In genomic region chr11:75200531-75200930, GRCh38 we compare ENCODE assay signal across 23 cellular contexts. TPM values are rescaled to one million over a fixed set of nuclear protein-coding genes. Genes with fewer than 3 reads are reported as not detected.
DNase-seq lines count a peak whose midpoint lies in the region; FAIRE-seq and TF ChIP-seq lines count a peak whose summit lies in the region.
"Had no signal": no experiment of that assay in that cellular context is flagged by ENCODE, and none has a peak within 500 bp of the region (broad histone marks: within the 10 kb centered on the region; RNA-seq: fewer than 3 reads in every experiment).

No MANE protein-coding gene starts in this region.

- H3K14ac ChIP-seq in H1 (ENCODE audit: insufficient read length): no peak overlapping the region

- no peak overlapping the region for H3K4me2 ChIP-seq in H1 (ENCODE audit: insufficient read depth in 1 of 2, low read depth in 2 of 2, low read length in 2 of 2)
- H3K4me2 ChIP-seq: A549 had no signal

- TF ChIP-seq EP300 in H1 (IDR thresholded peaks at IDR 0.05; ENCODE audit: borderline replicate concordance in 1 of 2, low read depth in 2 of 2, low read length in 2 of 2) (no peak), sigmoid colon (IDR thresholded peaks at IDR 0.05) (no peak)

- H2BK120ac ChIP-seq in H1 (replicated peaks; ENCODE audit: low read depth, low read length): no peak overlapping the region

- no peak overlapping the region for H4K5ac ChIP-seq in H1 (ENCODE audit: insufficient read length, low read depth, low read length)

- H4K8ac ChIP-seq in H1 (ENCODE audit: extremely low read depth, insufficient read depth, low read length): no peak overlapping the region

- no peak overlapping the region for H3K18ac ChIP-seq in H1 (ENCODE audit: extremely low read depth, low read length)

- TF ChIP-seq RAD21 in H1 (IDR thresholded peaks at IDR 0.05 in 1 of 2, conservative IDR thresholded peaks at IDR 0.05 in 1 of 2; ENCODE audit: low read depth in 2 of 2, low read length in 2 of 2): no peak

- no peak overlapping the region for H3K4me3 ChIP-seq in H1 (ENCODE audit: extremely low read depth in 1 of 4, insufficient read depth in 2 of 4, low read depth in 3 of 4, low read length in 4 of 4)
- no peak overlapping the region for H3K4me3 ChIP-seq in sigmoid colon
- H3K4me3 ChIP-seq: A549; BLaER1 treated with 17β-estradiol and CSF1 and Interleukin-3, amounts not matched to agents 10 nM and 100 nM; GM12878; GM23248 had no signal

- no peaks in the 10 kb centered on the region for H3K79me2 ChIP-seq in H1 (ENCODE audit: control insufficient read depth in 1 of 2, insufficient read depth in 2 of 2, low read length in 2 of 2)

- H3K27ac Mint-ChIP-seq in immature natural killer cell: no peak overlapping the region
- H3K27ac Mint-ChIP-seq: CD4-positive, alpha-beta memory T cell had no signal

- no peak overlapping the region for H3K4me3 Mint-ChIP-seq in immature natural killer cell
- H3K4me3 Mint-ChIP-seq: CD4-positive, alpha-beta memory T cell; H9 had no signal

- no peaks in the 10 kb centered on the region for H4K20me1 ChIP-seq in H1 (replicated peaks in 1 of 2; ENCODE audit: control insufficient read depth in 1 of 2, insufficient read depth in 2 of 2, low read length in 2 of 2)

- H2BK12ac ChIP-seq in H1 (ENCODE audit: low read depth, low read length): peak overlapping the region; percentile 33; the same call in 1 of the 2 replicates

- no peaks in the 10 kb centered on the region for H3K36me3 Mint-ChIP-seq in immature natural killer cell
- H3K36me3 Mint-ChIP-seq: CD4-positive, alpha-beta memory T cell had no signal

- no peak overlapping the region for H2AFZ ChIP-seq in H1 (ENCODE audit: low read length)
- H2AFZ ChIP-seq: GM23248 had no signal

- no peak for TF ChIP-seq CTCF in H1 (IDR thresholded peaks at IDR 0.05; ENCODE audit: control extremely low read depth in 1 of 3, insufficient read depth in 1 of 3, low read depth in 1 of 3, low read length in 3 of 3)
- TF ChIP-seq CTCF in sigmoid colon (IDR thresholded peaks at IDR 0.05): no peak

- CTCF ChIA-PET in H1 (lab: Charles Lee; ENCODE audit: partially characterized antibody): interaction anchor here (0.8 to 45.7 kb wide), 5 partner anchors 23 to 176 kb away, joined by 3 to 825 read pairs (median 25); partner anchors contain the start of genes SLCO2B1 and TPBGL

- peak; percentile 44 for DNase-seq in activated effector memory CD4-positive, alpha-beta T cell treated with anti-CD3 and anti-CD28 coated beads, Interleukin-2, amount 50 U/mL, for 16 hours
- DNase-seq in activated effector memory CD4-positive, alpha-beta T cell treated with Interleukin-2 at 50 U/mL for 16 hours: no peak
- DNase-seq in H1 (ENCODE audit: low read depth in 1 of 2, low spot score in 2 of 2) (no peak), sigmoid colon (peak; percentile 38), Kasumi-1 (lab: John Stamatoyannopoulos, UW) (no peak), SIG-M5 (lab: John Stamatoyannopoulos, UW) (no peak), immature natural killer cell (no peak)
- DNase-seq: 8988T; ACHN; AML-193; BE2C; Calu3; CD4-positive, alpha-beta memory T cell; COR-L47; EL; GDM1; GM23248; H9 had no signal

- H2BK20ac ChIP-seq in H1 (ENCODE audit: low read length): peak overlapping the region; percentile 80; the same call in 1 of the 2 replicates

- H3K27me3 Mint-ChIP-seq in immature natural killer cell (ENCODE audit: low read depth in 3 of 3): peaks cover 2 to 12% (median 6%) of the 10 kb centered on the region in 3 donors

- H3K9me3 ChIP-seq in H1 (ENCODE audit: insufficient read depth in 2 of 2, low read depth in 1 of 2, low read length in 1 of 2) (no peaks in the 10 kb centered on the region), sigmoid colon (no peaks in the 10 kb centered on the region)
- H3K9me3 ChIP-seq: A549; BE2C; BLaER1 treated with 17β-estradiol and CSF1 and Interleukin-3, amounts not matched to agents 10 nM and 100 nM had no signal

- H2AK5ac ChIP-seq in H1 (ENCODE audit: low read depth, low read length): 0 out of 2 replicates have a peak overlapping the region, but pooled peaks have one; percentile 15

- 0 out of 7 replicates have a peak, but pooled peaks cover 0 to 2% (median 0%) of the 10 kb centered on the region in 4 experiments for H3K4me1 ChIP-seq in H1 (replicated peaks in 1 of 4; ENCODE audit: control insufficient read depth in 3 of 4, insufficient read depth in 4 of 4, low read length in 3 of 4)
- peaks cover 0 to 2% (median under 1%) of the 10 kb centered on the region in 4 donors for H3K4me1 ChIP-seq in sigmoid colon

- H3K79me1 ChIP-seq in H1 (ENCODE audit: low read depth, low read length): no peaks in the 10 kb centered on the region

- intact Hi-C loops in sigmoid colon (cut with DNase I): no loop called here

- no peak for FAIRE-seq in H1 (lab: Jason Lieb, UNC)
- FAIRE-seq: A549, GM12878, GM19239 had no signal

- no peaks in the 10 kb centered on the region for H3K4me1 Mint-ChIP-seq in immature natural killer cell
- H3K4me1 Mint-ChIP-seq: CD4-positive, alpha-beta memory T cell had no signal

- no peaks in the 10 kb centered on the region for H3K9me3 Mint-ChIP-seq in immature natural killer cell
- H3K9me3 Mint-ChIP-seq: H9 had no signal

- TF ChIP-seq POLR2A in H1 (IDR thresholded peaks at IDR 0.05; ENCODE audit: control extremely low read depth in 1 of 2, low read depth in 2 of 2, low read length in 2 of 2) (no peak), sigmoid colon (IDR thresholded peaks at IDR 0.05) (no peak)

- no peak overlapping the region; the same call in 1 of the 2 replicates for H2BK5ac ChIP-seq in H1 (ENCODE audit: low read depth, low read length)

- H3K23ac ChIP-seq in H1 (ENCODE audit: insufficient read length): no peak overlapping the region

- no peak overlapping the region for H2BK15ac ChIP-seq in H1 (ENCODE audit: low read length)

- no peak overlapping the region for H4K91ac ChIP-seq in H1 (replicated peaks; ENCODE audit: insufficient read length, low read length)

- no peak overlapping the region for H3K27ac ChIP-seq in H1 (ENCODE audit: low read depth, low read length)
- H3K27ac ChIP-seq in sigmoid colon: no peak overlapping the region
- H3K27ac ChIP-seq: A549; BLaER1 treated with 17β-estradiol and CSF1 and Interleukin-3, amounts not matched to agents 10 nM and 100 nM; GM23248 had no signal

- no peaks in the 10 kb centered on the region for H3K36me3 ChIP-seq in H1 (ENCODE audit: control insufficient read depth in 2 of 4, insufficient read depth in 4 of 4, low read length in 3 of 4)
- no peaks in the 10 kb centered on the region for H3K36me3 ChIP-seq in sigmoid colon
- H3K36me3 ChIP-seq: BE2C had no signal

- no peak overlapping the region for H3K9ac ChIP-seq in H1 (replicated peaks in 1 of 4; ENCODE audit: extremely low read depth in 1 of 4, low read depth in 3 of 4, low read length in 3 of 4)
- H3K9ac ChIP-seq: BLaER1 treated with 17β-estradiol and CSF1 and Interleukin-3, amounts not matched to agents 10 nM and 100 nM; GM23248 had no signal

- H3K23me2 ChIP-seq in H1 (ENCODE audit: low read depth, low read length): no peaks in the 10 kb centered on the region

- H3K56ac ChIP-seq in H1 (replicated peaks; ENCODE audit: insufficient read length, low read depth, low read length): no peak overlapping the region

- POLR2A ChIA-PET in H1 (lab: Charles Lee; ENCODE audit: partially characterized antibody): no interaction called here

- H3K4ac ChIP-seq in H1 (replicated peaks; ENCODE audit: insufficient read length, low read depth, low read length): no peak overlapping the region

- 100% methylated on average over 2 of the region's 2 CpGs; no CpG with 5 or more reads in 1 of the 2 experiments for WGBS in H1 (ENCODE audit: extremely low coverage in 1 of 2, insufficient coverage in 1 of 2, insufficient read length in 1 of 2, insufficient replicate concordance in 2 of 2, low coverage in 1 of 2, low lambda C conversion rate in 2 of 2, missing lambda C conversion rate in 1 of 2), 2 experiments
- WGBS in sigmoid colon, 2 donors: 93 to 94% methylated on average over 2 of the region's 2 CpGs

- H3K27me3 ChIP-seq in H1 (replicated peaks in 1 of 4; ENCODE audit: control insufficient read depth in 3 of 4, extremely low read depth in 1 of 4, insufficient read depth in 3 of 4, low read length in 3 of 4) (no peaks in the 10 kb centered on the region), sigmoid colon (no peaks in the 10 kb centered on the region)
- H3K27me3 ChIP-seq: BE2C; BLaER1 treated with 17β-estradiol and CSF1 and Interleukin-3, amounts not matched to agents 10 nM and 100 nM had no signal

TF ChIP-seq in H1, 55 proteins besides CTCF, POLR2A, EP300 and RAD21 (continues in another document):
- TF ChIP-seq GABPA (IDR thresholded peaks at IDR 0.05; ENCODE audit: borderline replicate concordance, insufficient read depth, low read length): no peak
- no peak for TF ChIP-seq MAFK (IDR thresholded peaks at IDR 0.05; ENCODE audit: low read depth, low read length)
- TF ChIP-seq EZH2 (IDR thresholded peaks at IDR 0.05; ENCODE audit: low read depth, low read length, severe bottlenecking): no peak
- no peak for TF ChIP-seq CEBPB (IDR thresholded peaks at IDR 0.05; ENCODE audit: low read depth, low read length)

RNA-seq across cellular contexts. Expression of gene TPBGL, which starts 40.0 kb away (rescaled TPM):
- 0.25 and 0.37 TPM in 2 replicates for total RNA-seq in H1 (2021; fragmentation: NEBNext Ultra II Directional; extraction: Animal tissue kit (Norgen Biotek cat#: 25700))
- polyA plus RNA-seq in H1 (2011; rRNA removed): 0.25 and 0.26 TPM in 2 replicates
- 0.13 TPM for polyA plus RNA-seq in H1 (2011; cell fraction: cytosol; rRNA removed)
- 0.29 TPM for polyA plus RNA-seq in H1 (2011; cell fraction: nucleus; rRNA removed)
- polyA plus RNA-seq in H1 (2012, experiment 1 of 2): 0.47 to 0.88 TPM (median 0.64 TPM) in 4 replicates
- 0.43 TPM for polyA plus RNA-seq in H1 (2012, experiment 2 of 2)
- polyA plus RNA-seq in H1 (2013, experiment 1 of 2): 0.57 TPM
- polyA plus RNA-seq in H1 (2013, experiment 2 of 2): 0.50 TPM
- 0.17 and 0.22 TPM in 2 replicates for polyA minus RNA-seq in H1 (2011; rRNA and poly(A)+ RNA removed)
- polyA minus RNA-seq in H1 (2011; cell fraction: cytosol; rRNA and poly(A)+ RNA removed): not detected
- 0.20 TPM for polyA minus RNA-seq in H1 (2011; cell fraction: nucleus; rRNA and poly(A)+ RNA removed)
- total RNA-seq in sigmoid colon: under 1 TPM in 3 of 4 donors, not detected in 1; 0.33 to 0.68 (median 0.36) TPM
- polyA plus RNA-seq in sigmoid colon: under 1 TPM in 1 of 3 donors, not detected in 2; 0.28 TPM
- polyA plus RNA-seq in immature natural killer cell: under 1 TPM in 1 of 3 donors, not detected in 2; 0.13 TPM
- total RNA-seq: Calu3, GM12878, GM23248, H4 had no signal
- polyA plus RNA-seq: GM12878, GM23248 had no signal

RNA-seq across cellular contexts. Expression of gene SLCO2B1, which starts 49.6 kb away (rescaled TPM):
- total RNA-seq in H1 (2021; fragmentation: NEBNext Ultra II Directional; extraction: Animal tissue kit (Norgen Biotek cat#: 25700)): not detected in 2 replicates
- polyA plus RNA-seq in H1 (2011; rRNA removed) (0.03 and 0.14 TPM in 2 replicates), sigmoid colon (10 to 100 TPM in 2 of 3 donors, 1 to 10 TPM in 1; 7.8 to 47.0 (median 22.4) TPM), immature natural killer cell (not detected)
- polyA plus RNA-seq in H1 (2011; cell fraction: cytosol; rRNA removed): 0.03 TPM
- polyA plus RNA-seq in H1 (2011; cell fraction: nucleus; rRNA removed): 0.04 TPM
- 0.04 to 0.17 TPM (median 0.16 TPM) in 3 of 4 replicates, not detected in the other for polyA plus RNA-seq in H1 (2012, experiment 1 of 2)
- not detected for polyA plus RNA-seq in H1 (2012, experiment 2 of 2)
- 0.06 TPM for polyA plus RNA-seq in H1 (2013, experiment 1 of 2)
- 0.02 TPM for polyA plus RNA-seq in H1 (2013, experiment 2 of 2)
- not detected in 2 replicates for polyA minus RNA-seq in H1 (2011; rRNA and poly(A)+ RNA removed)
- polyA minus RNA-seq in H1 (2011; cell fraction: cytosol; rRNA and poly(A)+ RNA removed): not detected
- polyA minus RNA-seq in H1 (2011; cell fraction: nucleus; rRNA and poly(A)+ RNA removed): not detected
- total RNA-seq in sigmoid colon: 10 to 100 TPM; 19.4 to 31.7 (median 29.6) TPM
- total RNA-seq: GM23248, H4, H9 had no signal
- polyA plus RNA-seq: CD4-positive, alpha-beta memory T cell; GM23248 had no signal

Comparison
In these comparisons a context has a peak if more than half of its experiments do, and no peak if none do; other contexts are left out.
1. DNase-seq: peak in activated effector memory CD4-positive, alpha-beta T cell treated with anti-CD3 and anti-CD28 coated beads, Interleukin-2, amount 50 U/mL, for 16 hours (single experiment) and sigmoid colon (single experiment); none in activated effector memory CD4-positive, alpha-beta T cell treated with Interleukin-2 at 50 U/mL for 16 hours (single experiment), H1 (0 of 2), Kasumi-1 (0 of 2), SIG-M5 (single experiment) and immature natural killer cell (0 of 3).
2. RNA of gene SLCO2B1, which starts 49.6 kb away (polyA plus RNA-seq): 7.8 to 47.0 TPM in sigmoid colon; 0.02 to 0.17 TPM in H1 and not detected in immature natural killer cell; every median in the first group is over 4 times any median in the second.